ENCODE assay signal across 8 cellular contexts in genomic region chr2:197704434-197705142, GRCh38. TPM values are rescaled to one million over a fixed set of nuclear protein-coding genes. Genes with fewer than 3 reads are reported as not detected.
A peak's percentile ranks its signal among the peaks of the same experiment; 100 is the strongest.
DNase-seq lines count a peak whose midpoint lies in the region; ATAC-seq lines count a peak whose summit lies in the region.

No MANE protein-coding gene starts in this region.

- intact Hi-C loops in activated CD4-positive, alpha-beta memory T cell treated with anti-CD3 and anti-CD28 coated beads for 36 hours (cut with micrococcal nuclease): loop anchor here (1.0 to 10.0 kb wide), 12 partner anchors 133 to 1750 kb away; partner anchors contain the start of genes CCDC150, COQ10B, HSPE1 and PGAP1
- intact Hi-C loops in left cardiac atrium (cut with DNase I): loop anchor here in 1 of 2 donors (10.0 kb wide), 1 partner anchor 70 kb away; no protein-coding TSS in a partner anchor

- CTCF ChIA-PET in activated CD4-positive, alpha-beta memory T cell treated with anti-CD3 and anti-CD28 coated beads for 36 hours (lab: Charles Lee): interaction anchor here (0.7 to 1.3 kb wide), 5 partner anchors 105 to 953 kb away, joined by 3 to 5 read pairs (median 3); partner anchors contain the start of gene MOB4

- peak overlapping the region; percentile 88 for H3K27ac Mint-ChIP-seq in activated T-cell treated with anti-CD3 and anti-CD28 coated beads, Interleukin-2, amount 50 U/mL, for 72 hours
- H3K27ac Mint-ChIP-seq in activated CD4-positive, alpha-beta memory T cell treated with anti-CD3 and anti-CD28 coated beads for 36 hours: peak overlapping the region; percentile 88

- peaks cover 7 to 9% of the 10 kb centered on the region in 2 donors for H3K36me3 Mint-ChIP-seq in activated T-cell treated with anti-CD3 and anti-CD28 coated beads, Interleukin-2, amount 50 U/mL, for 72 hours (ENCODE audit: insufficient read depth in 2 of 2)
- H3K36me3 Mint-ChIP-seq in activated CD4-positive, alpha-beta memory T cell treated with anti-CD3 and anti-CD28 coated beads for 36 hours: peaks cover 11% of the 10 kb centered on the region

- H3K4me3 ChIP-seq in skeletal muscle satellite cell (ENCODE audit: low read length): peak overlapping the region; percentile 99

- peaks cover 6% of the 10 kb centered on the region for H3K27me3 Mint-ChIP-seq in activated T-cell treated with anti-CD3 and anti-CD28 coated beads, Interleukin-2, amount 50 U/mL, for 72 hours (ENCODE audit: low read depth)
- no peaks in the 10 kb centered on the region for H3K27me3 Mint-ChIP-seq in activated CD4-positive, alpha-beta memory T cell treated with anti-CD3 and anti-CD28 coated beads for 36 hours

- POLR2A ChIA-PET in activated CD4-positive, alpha-beta memory T cell treated with anti-CD3 and anti-CD28 coated beads for 36 hours (lab: Charles Lee): interaction anchor here (0.6 to 1.6 kb wide), 4 partner anchors 188 to 586 kb away, joined by 3 to 10 read pairs (median 6); partner anchors contain the start of genes COQ10B, HSPD1, HSPE1 and MOB4

- H3K4me1 ChIP-seq in skeletal muscle satellite cell (ENCODE audit: control insufficient read depth, insufficient read depth, low read length): peaks cover 17% of the 10 kb centered on the region

- no peak for DNase-seq in activated T-cell treated with anti-CD3 and anti-CD28 coated beads, Interleukin-2, amount 50 U/mL, for 72 hours
- DNase-seq in activated T-cell treated with anti-CD3 and anti-CD28 coated beads, Interleukin-2, amount 50 U/mL, for 1 hour: no peak
- DNase-seq in activated CD4-positive, alpha-beta memory T cell treated with anti-CD3 and anti-CD28 coated beads for 36 hours: no peak
- DNase-seq in left cardiac atrium: no peak
- no peak for DNase-seq in middle frontal gyrus (ENCODE audit: extremely low spot score, low spot score)
- DNase-seq in MV-4-11 (lab: John Stamatoyannopoulos, UW): no peak

- peak overlapping the region; percentile 86 to 96 for H3K4me3 Mint-ChIP-seq in activated T-cell treated with anti-CD3 and anti-CD28 coated beads, Interleukin-2, amount 50 U/mL, for 72 hours
- H3K4me3 Mint-ChIP-seq in activated CD4-positive, alpha-beta memory T cell treated with anti-CD3 and anti-CD28 coated beads for 36 hours: peak overlapping the region; percentile 80

- peak overlapping the region; percentile 99 for H3K4me2 ChIP-seq in skeletal muscle satellite cell (ENCODE audit: low read length)

- H3K4me1 Mint-ChIP-seq in activated T-cell treated with anti-CD3 and anti-CD28 coated beads, Interleukin-2, amount 50 U/mL, for 72 hours (ENCODE audit: low read depth): peaks cover 65% of the 10 kb centered on the region
- H3K4me1 Mint-ChIP-seq in activated CD4-positive, alpha-beta memory T cell treated with anti-CD3 and anti-CD28 coated beads for 36 hours (ENCODE audit: low read depth): peaks cover 34% of the 10 kb centered on the region

- ATAC-seq in activated T-cell treated with anti-CD3 and anti-CD28 coated beads, Interleukin-2, amount 50 U/mL, for 72 hours (replicated peaks in 1 of 2): peak; percentile 30 to 32
- ATAC-seq in HG03097 (IDR thresholded peaks at IDR 0.05; ENCODE audit: low FRiP score, unreplicated experiment) (peak; percentile 30), left cardiac atrium (peak; percentile 35 to 38)

- H3K9ac ChIP-seq in skeletal muscle satellite cell (ENCODE audit: low read depth, low read length): peak overlapping the region; percentile 87

- no peaks in the 10 kb centered on the region for H3K36me3 ChIP-seq in skeletal muscle satellite cell (ENCODE audit: insufficient read depth, low read length)

- H3K27me3 ChIP-seq in skeletal muscle satellite cell (ENCODE audit: control insufficient read depth, insufficient read depth, low read length): no peaks in the 10 kb centered on the region

- no peaks in the 10 kb centered on the region for H3K9me3 ChIP-seq in skeletal muscle satellite cell (replicated peaks; ENCODE audit: low read length)

- H3K9me3 Mint-ChIP-seq in activated T-cell treated with anti-CD3 and anti-CD28 coated beads, Interleukin-2, amount 50 U/mL, for 72 hours: peaks cover 0 to 1% of the 10 kb centered on the region in 2 donors
- no peaks in the 10 kb centered on the region for H3K9me3 Mint-ChIP-seq in activated CD4-positive, alpha-beta memory T cell treated with anti-CD3 and anti-CD28 coated beads for 36 hours

RNA-seq across cellular contexts. Expression of gene MARS2, which starts 0.6 kb away (rescaled TPM):
- total RNA-seq in activated T-cell treated with anti-CD3 and anti-CD28 coated beads, Interleukin-2, amount 50 U/mL, for 72 hours: 10 to 100 TPM in 1 of 2 donors, 1 to 10 TPM in 1; 9.2 to 10.6 TPM
- total RNA-seq in activated CD4-positive, alpha-beta memory T cell treated with anti-CD3 and anti-CD28 coated beads for 36 hours: 10 to 100 TPM; 11.3 to 11.4 TPM
- total RNA-seq in left cardiac atrium: 10 to 100 TPM in 1 of 2 donors, 1 to 10 TPM in 1; 6.0 to 11.0 TPM
- total RNA-seq in skeletal muscle satellite cell (2012; rRNA removed): 8.9 and 10.3 TPM in 2 replicates

RNA-seq across cellular contexts. Expression of gene RFTN2, which starts 29.2 kb away (rescaled TPM):
- total RNA-seq in activated T-cell treated with anti-CD3 and anti-CD28 coated beads, Interleukin-2, amount 50 U/mL, for 72 hours: not detected
- not detected for total RNA-seq in activated CD4-positive, alpha-beta memory T cell treated with anti-CD3 and anti-CD28 coated beads for 36 hours
- 1 to 10 TPM; 3.9 to 8.6 TPM for total RNA-seq in left cardiac atrium
- total RNA-seq in skeletal muscle satellite cell (2012; rRNA removed): 0.87 and 2.0 TPM in 2 replicates

Comparison
In these comparisons a context has a peak if more than half of its experiments do, and no peak if none do; other contexts are left out.
1. RNA of gene RFTN2, which starts 29.2 kb away (total RNA-seq): 3.9 to 8.6 TPM in left cardiac atrium; not detected in activated T-cell treated with anti-CD3 and anti-CD28 coated beads, Interleukin-2, amount 50 U/mL, for 72 hours and not detected in activated CD4-positive, alpha-beta memory T cell treated with anti-CD3 and anti-CD28 coated beads for 36 hours; every median in the first group is over 4 times any median in the second.
2. Peak in every context shown above with its lines, with median percentiles within 50 percentile points of each other: ATAC-seq.